ENCODE assay signal across 1 cellular context in the genomic region with DNA sequence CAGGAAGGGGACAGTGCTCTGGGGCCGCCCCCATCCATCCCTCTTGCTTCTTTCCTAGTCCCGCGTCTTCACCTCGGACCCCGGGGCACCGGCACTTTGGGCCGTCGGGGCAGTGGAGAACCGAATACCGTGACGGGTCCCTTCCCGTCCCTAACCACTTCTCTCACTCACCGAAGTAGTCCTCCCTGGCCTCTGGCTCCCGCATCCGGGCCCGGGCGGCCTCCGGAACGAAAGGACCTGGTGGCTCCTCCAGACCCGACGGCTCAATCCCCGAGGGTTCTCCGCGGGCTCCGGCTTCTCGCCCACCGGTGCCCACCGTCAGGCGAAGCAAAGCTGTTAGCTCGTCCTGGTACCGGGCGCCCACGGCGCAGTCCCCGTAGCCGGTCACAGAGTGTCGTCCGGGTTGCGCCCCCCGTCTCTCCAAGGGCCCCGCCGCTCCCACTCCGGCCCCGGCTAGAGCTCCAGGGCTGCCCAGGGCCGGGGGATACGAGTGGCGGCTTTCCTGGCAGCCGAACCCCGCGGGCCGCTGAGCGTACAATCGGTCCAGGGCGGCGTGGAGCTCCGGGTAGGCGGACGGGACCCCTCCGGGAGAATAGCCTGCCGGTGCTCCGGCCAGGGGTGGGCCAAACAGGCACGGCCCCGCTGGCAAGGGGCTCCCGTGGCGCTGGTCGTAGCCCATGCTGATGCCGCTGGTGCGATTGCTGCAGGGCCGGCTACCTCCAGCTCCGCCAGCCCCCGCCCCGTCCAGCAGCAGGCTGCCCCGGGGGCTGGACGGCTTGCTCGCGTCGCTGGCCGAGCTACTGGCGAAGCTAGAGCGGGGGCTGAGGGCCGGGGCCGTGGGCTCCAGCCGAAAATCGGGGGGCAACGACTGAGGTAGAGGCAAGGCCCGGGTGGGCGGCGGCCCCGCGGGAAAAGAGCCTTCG.
TF ChIP-seq lines count a peak whose summit lies in the region.

No MANE protein-coding gene starts in this region.

TF ChIP-seq in HepG2, 621 proteins besides CTCF, POLR2A, EP300 and RAD21 (continued from another document and continues in another):
- TF ChIP-seq, protein P1, sequence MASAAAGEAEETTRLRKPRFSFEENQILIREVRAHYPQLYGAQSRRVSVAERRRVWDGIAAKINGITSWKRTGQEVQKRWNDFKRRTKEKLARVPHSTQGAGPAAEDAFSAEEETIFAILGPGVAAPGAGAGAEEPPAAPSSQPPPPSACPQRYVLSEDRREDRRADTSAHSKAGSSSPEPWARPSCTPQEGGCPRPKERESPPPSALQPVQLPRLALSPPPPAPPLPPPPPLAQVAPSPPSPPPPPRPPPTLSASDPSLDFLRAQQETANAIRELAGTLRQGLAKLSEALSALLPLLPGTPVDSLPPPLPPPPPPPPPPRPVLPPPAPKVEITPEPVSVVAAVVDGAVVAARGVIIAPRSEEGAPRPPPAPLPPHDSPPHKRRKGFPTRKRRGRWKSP (CRISPR knock-in tag; IDR thresholded peaks at IDR 0.05): no peak
- TF ChIP-seq, protein P2, sequence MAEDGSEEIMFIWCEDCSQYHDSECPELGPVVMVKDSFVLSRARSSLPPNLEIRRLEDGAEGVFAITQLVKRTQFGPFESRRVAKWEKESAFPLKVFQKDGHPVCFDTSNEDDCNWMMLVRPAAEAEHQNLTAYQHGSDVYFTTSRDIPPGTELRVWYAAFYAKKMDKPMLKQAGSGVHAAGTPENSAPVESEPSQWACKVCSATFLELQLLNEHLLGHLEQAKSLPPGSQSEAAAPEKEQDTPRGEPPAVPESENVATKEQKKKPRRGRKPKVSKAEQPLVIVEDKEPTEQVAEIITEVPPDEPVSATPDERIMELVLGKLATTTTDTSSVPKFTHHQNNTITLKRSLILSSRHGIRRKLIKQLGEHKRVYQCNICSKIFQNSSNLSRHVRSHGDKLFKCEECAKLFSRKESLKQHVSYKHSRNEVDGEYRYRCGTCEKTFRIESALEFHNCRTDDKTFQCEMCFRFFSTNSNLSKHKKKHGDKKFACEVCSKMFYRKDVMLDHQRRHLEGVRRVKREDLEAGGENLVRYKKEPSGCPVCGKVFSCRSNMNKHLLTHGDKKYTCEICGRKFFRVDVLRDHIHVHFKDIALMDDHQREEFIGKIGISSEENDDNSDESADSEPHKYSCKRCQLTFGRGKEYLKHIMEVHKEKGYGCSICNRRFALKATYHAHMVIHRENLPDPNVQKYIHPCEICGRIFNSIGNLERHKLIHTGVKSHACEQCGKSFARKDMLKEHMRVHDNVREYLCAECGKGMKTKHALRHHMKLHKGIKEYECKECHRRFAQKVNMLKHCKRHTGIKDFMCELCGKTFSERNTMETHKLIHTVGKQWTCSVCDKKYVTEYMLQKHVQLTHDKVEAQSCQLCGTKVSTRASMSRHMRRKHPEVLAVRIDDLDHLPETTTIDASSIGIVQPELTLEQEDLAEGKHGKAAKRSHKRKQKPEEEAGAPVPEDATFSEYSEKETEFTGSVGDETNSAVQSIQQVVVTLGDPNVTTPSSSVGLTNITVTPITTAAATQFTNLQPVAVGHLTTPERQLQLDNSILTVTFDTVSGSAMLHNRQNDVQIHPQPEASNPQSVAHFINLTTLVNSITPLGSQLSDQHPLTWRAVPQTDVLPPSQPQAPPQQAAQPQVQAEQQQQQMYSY (CRISPR knock-in tag; IDR thresholded peaks at IDR 0.05): no peak
- TF ChIP-seq NFKB2 (CRISPR knock-in tag; IDR thresholded peaks at IDR 0.05; ENCODE audit: borderline replicate concordance) (no peak), ZNF17 (CRISPR knock-in tag; IDR thresholded peaks at IDR 0.05) (no peak), ZSCAN22 (CRISPR knock-in tag; IDR thresholded peaks at IDR 0.05) (no peak), SOX5 (CRISPR knock-in tag; IDR thresholded peaks at IDR 0.05; ENCODE audit: borderline replicate concordance) (no peak), ZNF382 (CRISPR knock-in tag; IDR thresholded peaks at IDR 0.05; ENCODE audit: borderline replicate concordance) (no peak), ATF7-NPFF (CRISPR knock-in tag; IDR thresholded peaks at IDR 0.05; ENCODE audit: low read depth) (peak; percentile 75; the same call in 1 of the 2 replicates), NR0B2 (CRISPR knock-in tag; IDR thresholded peaks at IDR 0.05) (no peak), ZBTB44 (CRISPR knock-in tag; IDR thresholded peaks at IDR 0.05) (no peak), GZF1 (CRISPR knock-in tag; IDR thresholded peaks at IDR 0.05) (peak; percentile 65), JUND (CRISPR knock-in tag; IDR thresholded peaks at IDR 0.05) (no peak), ZNF746 (CRISPR knock-in tag; IDR thresholded peaks at IDR 0.05) (no peak), RFX1 (IDR thresholded peaks at IDR 0.05) (no peak), CBX5 (CRISPR knock-in tag; IDR thresholded peaks at IDR 0.05; ENCODE audit: borderline replicate concordance) (peak; percentile 34; the same call in 1 of the 2 replicates), ZNF292 (CRISPR knock-in tag; IDR thresholded peaks at IDR 0.05; ENCODE audit: borderline replicate concordance, low read depth) (peak; percentile 75), SMARCE1 (IDR thresholded peaks at IDR 0.05; ENCODE audit: borderline replicate concordance) (no peak), GLI4 (CRISPR knock-in tag; IDR thresholded peaks at IDR 0.05; ENCODE audit: borderline replicate concordance) (peak; percentile 99), NCOA1 (CRISPR knock-in tag; IDR thresholded peaks at IDR 0.05) (no peak), PRDM4 (CRISPR knock-in tag; IDR thresholded peaks at IDR 0.05; ENCODE audit: borderline replicate concordance) (no peak; the same call in 1 of the 2 replicates), KDM2A (CRISPR knock-in tag; IDR thresholded peaks at IDR 0.05; ENCODE audit: borderline replicate concordance, low read depth) (peak; percentile 81), MEF2D (CRISPR knock-in tag; IDR thresholded peaks at IDR 0.05) (0 out of 2 replicates have a peak, but pooled peaks have one; percentile 21)
- TF ChIP-seq, protein P3, sequence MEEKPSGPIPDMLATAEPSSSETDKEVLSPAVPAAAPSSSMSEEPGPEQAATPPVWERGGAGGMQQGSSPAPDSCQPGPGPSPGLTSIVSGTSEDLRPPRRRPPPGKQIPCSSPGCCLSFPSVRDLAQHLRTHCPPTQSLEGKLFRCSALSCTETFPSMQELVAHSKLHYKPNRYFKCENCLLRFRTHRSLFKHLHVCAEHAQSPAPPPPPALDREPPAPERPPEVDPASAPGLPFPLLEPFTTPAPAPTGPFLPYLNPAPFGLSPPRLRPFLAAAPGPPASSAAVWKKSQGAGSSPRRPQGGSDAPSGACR (CRISPR knock-in tag; IDR thresholded peaks at IDR 0.05): no peak
- TF ChIP-seq, protein P4, sequence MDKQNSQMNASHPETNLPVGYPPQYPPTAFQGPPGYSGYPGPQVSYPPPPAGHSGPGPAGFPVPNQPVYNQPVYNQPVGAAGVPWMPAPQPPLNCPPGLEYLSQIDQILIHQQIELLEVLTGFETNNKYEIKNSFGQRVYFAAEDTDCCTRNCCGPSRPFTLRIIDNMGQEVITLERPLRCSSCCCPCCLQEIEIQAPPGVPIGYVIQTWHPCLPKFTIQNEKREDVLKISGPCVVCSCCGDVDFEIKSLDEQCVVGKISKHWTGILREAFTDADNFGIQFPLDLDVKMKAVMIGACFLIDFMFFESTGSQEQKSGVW (CRISPR knock-in tag; IDR thresholded peaks at IDR 0.05; ENCODE audit: borderline replicate concordance): no peak
- TF ChIP-seq, protein P5, sequence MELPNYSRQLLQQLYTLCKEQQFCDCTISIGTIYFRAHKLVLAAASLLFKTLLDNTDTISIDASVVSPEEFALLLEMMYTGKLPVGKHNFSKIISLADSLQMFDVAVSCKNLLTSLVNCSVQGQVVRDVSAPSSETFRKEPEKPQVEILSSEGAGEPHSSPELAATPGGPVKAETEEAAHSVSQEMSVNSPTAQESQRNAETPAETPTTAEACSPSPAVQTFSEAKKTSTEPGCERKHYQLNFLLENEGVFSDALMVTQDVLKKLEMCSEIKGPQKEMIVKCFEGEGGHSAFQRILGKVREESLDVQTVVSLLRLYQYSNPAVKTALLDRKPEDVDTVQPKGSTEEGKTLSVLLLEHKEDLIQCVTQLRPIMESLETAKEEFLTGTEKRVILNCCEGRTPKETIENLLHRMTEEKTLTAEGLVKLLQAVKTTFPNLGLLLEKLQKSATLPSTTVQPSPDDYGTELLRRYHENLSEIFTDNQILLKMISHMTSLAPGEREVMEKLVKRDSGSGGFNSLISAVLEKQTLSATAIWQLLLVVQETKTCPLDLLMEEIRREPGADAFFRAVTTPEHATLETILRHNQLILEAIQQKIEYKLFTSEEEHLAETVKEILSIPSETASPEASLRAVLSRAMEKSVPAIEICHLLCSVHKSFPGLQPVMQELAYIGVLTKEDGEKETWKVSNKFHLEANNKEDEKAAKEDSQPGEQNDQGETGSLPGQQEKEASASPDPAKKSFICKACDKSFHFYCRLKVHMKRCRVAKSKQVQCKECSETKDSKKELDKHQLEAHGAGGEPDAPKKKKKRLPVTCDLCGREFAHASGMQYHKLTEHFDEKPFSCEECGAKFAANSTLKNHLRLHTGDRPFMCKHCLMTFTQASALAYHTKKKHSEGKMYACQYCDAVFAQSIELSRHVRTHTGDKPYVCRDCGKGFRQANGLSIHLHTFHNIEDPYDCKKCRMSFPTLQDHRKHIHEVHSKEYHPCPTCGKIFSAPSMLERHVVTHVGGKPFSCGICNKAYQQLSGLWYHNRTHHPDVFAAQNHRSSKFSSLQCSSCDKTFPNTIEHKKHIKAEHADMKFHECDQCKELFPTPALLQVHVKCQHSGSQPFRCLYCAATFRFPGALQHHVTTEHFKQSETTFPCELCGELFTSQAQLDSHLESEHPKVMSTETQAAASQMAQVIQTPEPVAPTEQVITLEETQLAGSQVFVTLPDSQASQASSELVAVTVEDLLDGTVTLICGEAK (IDR thresholded peaks at IDR 0.05): no peak
- TF ChIP-seq, protein P5 (CRISPR knock-in tag; IDR thresholded peaks at IDR 0.05): no peak
- TF ChIP-seq, protein P6, sequence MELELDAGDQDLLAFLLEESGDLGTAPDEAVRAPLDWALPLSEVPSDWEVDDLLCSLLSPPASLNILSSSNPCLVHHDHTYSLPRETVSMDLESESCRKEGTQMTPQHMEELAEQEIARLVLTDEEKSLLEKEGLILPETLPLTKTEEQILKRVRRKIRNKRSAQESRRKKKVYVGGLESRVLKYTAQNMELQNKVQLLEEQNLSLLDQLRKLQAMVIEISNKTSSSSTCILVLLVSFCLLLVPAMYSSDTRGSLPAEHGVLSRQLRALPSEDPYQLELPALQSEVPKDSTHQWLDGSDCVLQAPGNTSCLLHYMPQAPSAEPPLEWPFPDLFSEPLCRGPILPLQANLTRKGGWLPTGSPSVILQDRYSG (CRISPR knock-in tag; IDR thresholded peaks at IDR 0.05): no peak
